22 cellular contexts compared by ENCODE assay signal in genomic region chr12:130934753-130935152, GRCh38. TPM values are rescaled to one million over a fixed set of nuclear protein-coding genes. Genes with fewer than 3 reads are reported as not detected.
"Had no signal": no experiment of that assay in that cellular context is flagged by ENCODE, and none has a peak within 500 bp of the region (broad histone marks: within the 10 kb centered on the region; RNA-seq: fewer than 3 reads in every experiment).

No MANE protein-coding gene starts in this region.

- ATAC-seq: gastrocnemius medialis, left cardiac atrium, left lung, left ventricle myocardium superior, mucosa of descending colon had no signal

- H3K4me1 ChIP-seq: colonic mucosa, gastrocnemius medialis, heart right ventricle, left lung had no signal

- DNase-seq: colonic mucosa; cortex of kidney; effector CD4-positive, alpha-beta T cell; effector memory CD4-positive, alpha-beta T cell; esophagus squamous epithelium; foreskin fibroblast; foreskin melanocyte; gastrocnemius medialis; glutamatergic neuron; heart right ventricle; hippocampal formation; left cardiac atrium; left lung; left ventricle myocardium superior; lower lobe of right lung; mesenchymal stem cell; mucosa of descending colon had no signal

- H3K4me3 ChIP-seq: colonic mucosa, esophagus squamous epithelium, gastrocnemius medialis, heart right ventricle, left lung, lower lobe of right lung, mucosa of descending colon had no signal

- H3K36me3 ChIP-seq: colonic mucosa, esophagus squamous epithelium, gastrocnemius medialis, heart right ventricle, left lung, lower lobe of right lung had no signal

- H3K27ac ChIP-seq: colonic mucosa, esophagus squamous epithelium, gastrocnemius medialis, heart right ventricle, left lung, lower lobe of right lung had no signal

- H3K4me3 Mint-ChIP-seq: dendritic cell treated with granulocyte-macrophage colony-stimulating factor and Interleukin-4, amounts not matched to agents 40 ng/mL and 50 ng/mL, for 4 days; mesothelial cell of epicardium had no signal

- H3K36me3 Mint-ChIP-seq: mesothelial cell of epicardium had no signal

- H3K9me3 ChIP-seq: colonic mucosa, esophagus squamous epithelium, gastrocnemius medialis, lower lobe of right lung, mucosa of descending colon had no signal

- H3K27ac Mint-ChIP-seq: dendritic cell treated with granulocyte-macrophage colony-stimulating factor and Interleukin-4, amounts not matched to agents 40 ng/mL and 50 ng/mL, for 4 days; mesothelial cell of epicardium had no signal

RNA-seq across cellular contexts. Expression of gene ADGRD1, which starts 19.0 kb away (rescaled TPM):
- total RNA-seq: endothelial cell of umbilical vein, epithelial cell of proximal tubule, glomerular endothelial cell had no signal
